Comparison of ENCODE assay signal across 8 cellular contexts in the genomic region with DNA sequence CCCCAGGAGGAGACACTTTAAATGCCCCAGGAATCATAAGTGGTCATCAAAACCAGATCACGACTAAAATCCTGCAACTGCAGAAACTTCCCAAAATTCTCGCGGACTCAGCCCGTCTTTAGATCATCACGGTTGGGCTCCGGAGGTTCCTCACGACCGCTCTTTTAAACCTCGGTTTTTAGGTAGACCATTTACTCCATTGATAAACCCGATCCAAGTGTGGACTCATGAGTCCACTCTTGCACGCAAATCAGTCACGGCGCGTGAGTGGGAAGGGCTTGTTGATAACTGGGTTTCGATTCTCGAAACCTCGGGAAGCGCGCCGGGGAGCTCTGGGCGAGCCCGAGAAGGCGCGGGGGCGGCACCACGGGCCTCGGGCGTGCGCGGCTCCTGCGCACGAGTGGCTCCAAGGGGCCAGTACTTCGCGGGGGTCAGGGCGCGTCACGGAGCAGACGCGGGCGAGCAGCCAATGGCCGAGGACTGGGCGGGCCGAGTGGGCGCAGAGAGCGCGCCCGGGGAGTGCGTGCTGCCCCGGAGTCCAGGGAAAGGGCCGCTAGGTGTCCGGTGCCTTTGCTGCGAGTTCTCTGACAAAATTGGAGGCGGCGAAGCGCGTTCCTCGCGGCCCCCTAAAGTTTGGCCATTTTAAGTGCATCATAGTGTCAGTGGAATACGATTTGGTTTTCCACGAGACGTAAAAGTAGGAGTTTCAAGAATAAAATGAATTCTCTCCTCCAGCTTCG. TPM values are rescaled to one million over a fixed set of nuclear protein-coding genes. Genes with fewer than 3 reads are reported as not detected.
A peak's percentile ranks its signal among the peaks of the same experiment; 100 is the strongest.
DNase-seq lines count a peak whose midpoint lies in the region; ATAC-seq and TF ChIP-seq lines count a peak whose summit lies in the region.

No MANE protein-coding gene starts in this region.

- no peak for TF ChIP-seq CTCF in chondrocyte (IDR thresholded peaks at IDR 0.05)
- TF ChIP-seq CTCF in kidney epithelial cell (IDR thresholded peaks at IDR 0.05; ENCODE audit: insufficient read depth, low read length, poor library complexity, severe bottlenecking), result peak; percentile 35

- H3K36me3 ChIP-seq in kidney epithelial cell (ENCODE audit: control insufficient read depth, insufficient read depth, low read length), result no peaks in the 10 kb centered on the region

- intact Hi-C loops in activated CD4-positive, alpha-beta T cell treated with anti-CD3 and anti-CD28 coated beads for 36 hours (cut with DNase I, micrococcal nuclease), result loop anchor here (1.0 to 10.0 kb wide), 10 partner anchors 301 to 1976 kb away; a partner anchor contains a TSS

- H3K4me3 Mint-ChIP-seq in activated CD4-positive, alpha-beta T cell treated with anti-CD3 and anti-CD28 coated beads for 36 hours, result peak overlapping the region; percentile 77
- peak overlapping the region; percentile 86 for H3K4me3 Mint-ChIP-seq in chondrocyte (ENCODE audit: unreplicated experiment)

- CTCF ChIA-PET in activated CD4-positive, alpha-beta T cell treated with anti-CD3 and anti-CD28 coated beads for 36 hours (lab: Charles Lee), result interaction anchor here (0.5 to 1.7 kb wide), 10 partner anchors 13 to 1880 kb away, joined by 3 to 5 read pairs (median 3); no protein-coding TSS in a partner anchor

- peaks cover 21% of the 10 kb centered on the region for H3K4me1 Mint-ChIP-seq in activated CD4-positive, alpha-beta T cell treated with anti-CD3 and anti-CD28 coated beads for 36 hours
- H3K4me1 Mint-ChIP-seq in chondrocyte (ENCODE audit: low read depth), result peaks cover 33% of the 10 kb centered on the region

- DNase-seq in DMS79 treated with DMSO at 0.1 percent for 48 hours (lab: John Stamatoyannopoulos, UW) (peak; percentile 25), DMS79 (lab: John Stamatoyannopoulos, UW) (no peak), NCI-H226 (peak; percentile 93), chondrocyte (ENCODE audit: low spot score) (peak; percentile 95), kidney epithelial cell (ENCODE audit: low read depth) (peak; percentile 35)
- peak; percentile 60 for DNase-seq in activated CD4-positive, alpha-beta T cell treated with anti-CD3 and anti-CD28 coated beads for 36 hours
- peak; percentile 8 to 39 (median 16) for DNase-seq in stimulated activated CD4-positive, alpha-beta T cell treated with anti-CD3 and anti-CD28 coated beads, Interleukin-12 subunit alpha, Interleukin-12 subunit beta, amount 100 ng/mL, for 48 hours (ENCODE audit: low read depth in 2 of 3, low spot score in 1 of 3)

- peak overlapping the region; percentile 94 for H3K4me3 ChIP-seq in kidney epithelial cell (ENCODE audit: low read depth, low read length)

- peak; percentile 50 for ATAC-seq in HG02943 (IDR thresholded peaks at IDR 0.05; ENCODE audit: low read depth, unreplicated experiment)
- ATAC-seq in activated CD4-positive, alpha-beta T cell treated with anti-CD3 and anti-CD28 coated beads for 36 hours, result peak; percentile 17

- POLR2A ChIA-PET in activated CD4-positive, alpha-beta T cell treated with anti-CD3 and anti-CD28 coated beads for 36 hours (lab: Charles Lee), result interaction anchor here (1.0 kb wide), 1 partner anchor 1748 kb away, joined by 3 read pairs; a partner anchor contains a TSS

- peak overlapping the region; percentile 71 for H3K27ac Mint-ChIP-seq in activated CD4-positive, alpha-beta T cell treated with anti-CD3 and anti-CD28 coated beads for 36 hours
- peak overlapping the region; percentile 99 for H3K27ac Mint-ChIP-seq in chondrocyte (ENCODE audit: unreplicated experiment)

- no peaks in the 10 kb centered on the region for H3K9me3 Mint-ChIP-seq in activated CD4-positive, alpha-beta T cell treated with anti-CD3 and anti-CD28 coated beads for 36 hours (ENCODE audit: low read depth)
- no peaks in the 10 kb centered on the region for H3K9me3 Mint-ChIP-seq in chondrocyte (ENCODE audit: low read depth)

- peaks cover 14% of the 10 kb centered on the region for H3K27me3 Mint-ChIP-seq in activated CD4-positive, alpha-beta T cell treated with anti-CD3 and anti-CD28 coated beads for 36 hours
- no peaks in the 10 kb centered on the region for H3K27me3 Mint-ChIP-seq in chondrocyte (ENCODE audit: low read depth)

- peaks cover 8% of the 10 kb centered on the region for H3K27me3 ChIP-seq in kidney epithelial cell (ENCODE audit: control insufficient read depth, insufficient read depth, low read length)

- H3K36me3 Mint-ChIP-seq in activated CD4-positive, alpha-beta T cell treated with anti-CD3 and anti-CD28 coated beads for 36 hours (ENCODE audit: low read depth), result no peaks in the 10 kb centered on the region
- peaks cover 18% of the 10 kb centered on the region for H3K36me3 Mint-ChIP-seq in chondrocyte (ENCODE audit: low read depth)

RNA-seq across cellular contexts. Expression of a gene that starts 0.7 kb away (rescaled TPM):
- total RNA-seq in activated CD4-positive, alpha-beta T cell treated with anti-CD3 and anti-CD28 coated beads for 36 hours, result under 1 TPM; 0.43 to 0.51 TPM
- total RNA-seq in chondrocyte, result 25.8 to 57.9 TPM (median 27.9 TPM) in 3 replicates
- 4.3 and 4.6 TPM in 2 replicates for total RNA-seq in kidney epithelial cell
